8 cellular contexts compared by ENCODE assay signal in the genomic region with DNA sequence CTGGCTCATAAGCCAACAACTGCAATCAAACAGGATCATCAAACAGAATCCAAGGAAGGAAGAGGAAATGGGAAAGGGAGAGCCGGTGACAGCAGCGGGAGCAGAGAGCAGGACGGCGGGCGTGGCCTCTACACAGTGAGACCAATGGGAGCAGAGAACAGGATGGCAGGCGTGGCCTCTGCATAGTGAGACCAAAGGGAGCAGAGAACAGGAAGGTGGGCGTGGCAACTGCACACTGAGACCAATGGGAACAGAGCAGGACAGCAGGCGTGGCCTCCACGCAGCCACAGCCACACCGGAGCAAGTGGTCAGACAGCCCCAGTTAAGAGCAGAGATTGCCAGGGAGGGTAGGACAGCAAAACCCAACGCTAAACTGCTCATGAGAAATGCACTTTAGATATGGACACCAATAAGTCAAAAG. TPM values are rescaled to one million over a fixed set of nuclear protein-coding genes. Genes with fewer than 3 reads are reported as not detected.
DNase-seq lines count a peak whose midpoint lies in the region; ATAC-seq and TF ChIP-seq lines count a peak whose summit lies in the region.

No MANE protein-coding gene starts in this region.

- H3K36me3 Mint-ChIP-seq in activated T-helper 17 cell treated with anti-CD3 and anti-CD28 coated beads, Interleukin-2, amount 50 U/mL, for 72 hours (ENCODE audit: low read depth) = no peaks in the 10 kb centered on the region
- no peaks in the 10 kb centered on the region for H3K36me3 Mint-ChIP-seq in CD14-positive monocyte

- peaks cover 17% of the 10 kb centered on the region for H3K4me1 Mint-ChIP-seq in activated T-helper 17 cell treated with anti-CD3 and anti-CD28 coated beads, Interleukin-2, amount 50 U/mL, for 72 hours
- peaks cover 15% of the 10 kb centered on the region for H3K4me1 Mint-ChIP-seq in CD14-positive monocyte

- ATAC-seq in HG02642 (IDR thresholded peaks at IDR 0.05; ENCODE audit: poor library complexity, unreplicated experiment) = peak; percentile 72
- ATAC-seq in activated T-helper 17 cell treated with anti-CD3 and anti-CD28 coated beads, Interleukin-2, amount 50 U/mL, for 72 hours (replicated peaks) = peak; percentile 88

- H3K9me3 ChIP-seq in osteoblast (ENCODE audit: low read depth, low read length) = peaks cover under 1% of the 10 kb centered on the region

- peaks cover 6% of the 10 kb centered on the region for H3K4me1 ChIP-seq in osteoblast (ENCODE audit: insufficient read depth, low read length)

- H2AFZ ChIP-seq in osteoblast (ENCODE audit: low read length) = peak overlapping the region; percentile 78

- H3K79me2 ChIP-seq in osteoblast (ENCODE audit: insufficient read depth, low read length) = no peaks in the 10 kb centered on the region

- H3K9me3 Mint-ChIP-seq in activated T-helper 17 cell treated with anti-CD3 and anti-CD28 coated beads, Interleukin-2, amount 50 U/mL, for 72 hours = no peaks in the 10 kb centered on the region
- H3K9me3 Mint-ChIP-seq in CD14-positive monocyte = peaks cover 1 to 11% (median 4%) of the 10 kb centered on the region in 7 donors

- H3K27ac ChIP-seq in osteoblast (ENCODE audit: low read depth, low read length) = no peak overlapping the region

- DNase-seq in EL (peak; percentile 93), NCI-H2171 treated with DMSO at 0.1 percent for 48 hours (lab: John Stamatoyannopoulos, UW) (peak; percentile 95), glomerular visceral epithelial cell (ENCODE audit: extremely low spot score) (peak; percentile 82), osteoblast (ENCODE audit: insufficient read length, low spot score, missing footprints) (peak; percentile 99), SKM-1 treated with dmso at 0.1 percent for 144 hours (lab: John Stamatoyannopoulos, UW; ENCODE audit: unreplicated experiment) (no peak), CD14-positive monocyte (ENCODE audit: low spot score) (no peak)

- TF ChIP-seq CTCF in osteoblast (IDR thresholded peaks at IDR 0.05; ENCODE audit: extremely low read depth, low read depth, low read length) (no peak), CD14-positive monocyte (IDR thresholded peaks at IDR 0.05) (no peak)

- no peaks in the 10 kb centered on the region for H4K20me1 ChIP-seq in osteoblast (ENCODE audit: insufficient read depth, low read length)

- no peak overlapping the region for H3K4me3 Mint-ChIP-seq in activated T-helper 17 cell treated with anti-CD3 and anti-CD28 coated beads, Interleukin-2, amount 50 U/mL, for 72 hours
- peak overlapping the region in 1 of 2 donors; percentile 0 for H3K4me3 Mint-ChIP-seq in CD14-positive monocyte

- H3K27me3 ChIP-seq in osteoblast (ENCODE audit: insufficient read depth, low read length) = no peaks in the 10 kb centered on the region

- H3K36me3 ChIP-seq in osteoblast (ENCODE audit: insufficient read depth, low read length) = no peaks in the 10 kb centered on the region

- intact Hi-C loops in CD14-positive monocyte (cut with micrococcal nuclease) = no loop called here

- H3K27me3 Mint-ChIP-seq in activated T-helper 17 cell treated with anti-CD3 and anti-CD28 coated beads, Interleukin-2, amount 50 U/mL, for 72 hours = peaks cover 9% of the 10 kb centered on the region
- peaks cover 24 to 37% (median 24%) of the 10 kb centered on the region in 3 donors for H3K27me3 Mint-ChIP-seq in CD14-positive monocyte (ENCODE audit: low read depth in 3 of 3)

- peak overlapping the region; percentile 81 for H3K4me2 ChIP-seq in osteoblast (ENCODE audit: insufficient read depth, low read length)

- peak overlapping the region; percentile 60 for H3K4me3 ChIP-seq in osteoblast (ENCODE audit: insufficient read depth, low read length)

- no peak overlapping the region for H3K27ac Mint-ChIP-seq in activated T-helper 17 cell treated with anti-CD3 and anti-CD28 coated beads, Interleukin-2, amount 50 U/mL, for 72 hours
- no peak overlapping the region for H3K27ac Mint-ChIP-seq in CD14-positive monocyte

RNA-seq across cellular contexts. Expression of gene LRCOL1, which starts 16.4 kb away (rescaled TPM):
- not detected for total RNA-seq in activated T-helper 17 cell treated with anti-CD3 and anti-CD28 coated beads, Interleukin-2, amount 50 U/mL, for 72 hours
- not detected in 2 replicates for total RNA-seq in osteoblast
- polyA plus RNA-seq in CD14-positive monocyte = not detected

RNA-seq across cellular contexts. Expression of gene P2RX2, which starts 24.6 kb away (rescaled TPM):
- total RNA-seq in activated T-helper 17 cell treated with anti-CD3 and anti-CD28 coated beads, Interleukin-2, amount 50 U/mL, for 72 hours = not detected
- total RNA-seq in osteoblast = not detected in 2 replicates
- not detected for polyA plus RNA-seq in CD14-positive monocyte

Comparison
In these comparisons a context has a peak if more than half of its experiments do, and no peak if none do; other contexts are left out.
1. DNase-seq: peak in EL (single experiment), NCI-H2171 treated with DMSO at 0.1 percent for 48 hours (single experiment), glomerular visceral epithelial cell (single experiment) and osteoblast (single experiment); none in SKM-1 treated with dmso at 0.1 percent for 144 hours (single experiment) and CD14-positive monocyte (single experiment).